ENCODE assay signal across 1 cellular context in genomic region chr15:68815598-68815997, GRCh38.
TF ChIP-seq lines count a peak whose summit lies in the region.

No MANE protein-coding gene starts in this region.

TF ChIP-seq in HEK293, 187 proteins besides CTCF, POLR2A, EP300 and RAD21 (continued from another document):
- TF ChIP-seq PRDM10 (tag by site-specific recombination; IDR thresholded peaks at IDR 0.05) (peak; percentile 62), ZIC2 (tag by site-specific recombination; IDR thresholded peaks at IDR 0.05) (peak; percentile 84), FEZF1 (tag by site-specific recombination; IDR thresholded peaks at IDR 0.05) (no peak), SP7 (tag by site-specific recombination; IDR thresholded peaks at IDR 0.05) (peak; percentile 22; the same call in 1 of the 2 replicates)
TF ChIP-seq in HEK293: peak in this region for 13.
